20 cellular contexts compared by ENCODE assay signal in the genomic region with DNA sequence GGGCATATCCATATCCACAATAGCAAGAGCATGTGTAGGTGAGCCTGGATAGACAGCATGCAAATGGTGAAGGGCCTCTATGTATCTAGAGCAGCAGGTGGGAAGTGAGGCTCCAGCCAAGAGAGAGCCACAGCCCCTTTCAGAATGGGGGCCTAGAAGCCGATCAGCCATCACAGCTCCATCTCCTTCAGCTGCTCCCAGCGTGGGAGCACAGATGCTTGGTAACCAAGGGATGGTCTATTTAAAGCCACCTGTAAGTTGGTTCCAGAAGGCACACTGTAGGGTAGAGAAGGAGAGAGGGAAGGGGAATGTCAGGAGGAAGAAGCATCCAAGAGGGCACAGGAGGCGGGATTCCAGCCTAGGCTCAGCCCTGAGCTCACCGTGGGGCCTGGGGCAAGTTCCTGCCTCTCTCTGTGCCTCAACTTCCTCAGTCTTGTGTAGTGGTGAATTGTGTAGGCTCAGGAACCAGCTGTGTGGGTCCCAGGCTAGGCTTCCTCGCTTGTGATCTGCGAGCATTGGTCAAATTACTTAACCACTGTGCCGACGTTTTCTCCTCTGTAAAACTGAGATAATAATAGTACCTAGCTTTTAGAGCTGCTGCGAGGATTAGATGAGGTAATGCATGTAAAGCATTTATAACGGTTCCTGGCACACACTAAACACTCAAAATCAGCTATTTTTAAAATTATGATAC.
"Had no signal": no experiment of that assay in that cellular context is flagged by ENCODE, and none has a peak within 500 bp of the region (broad histone marks: within the 10 kb centered on the region; RNA-seq: fewer than 3 reads in every experiment).

No MANE protein-coding gene starts in this region.

- H3K27ac Mint-ChIP-seq: natural killer cell; stimulated activated naive B cell treated with anti-CD40 and anti-IgM and Interleukin-4, amounts not matched to agents 10 μg/mL and 1 μg/mL and 100 μg/mL, for 72 hours had no signal

- ATAC-seq: esophagus mucosa; mucosa of descending colon; natural killer cell; stimulated activated naive B cell treated with anti-CD40 and anti-IgM and Interleukin-4, amounts not matched to agents 10 μg/mL and 1 μg/mL and 100 μg/mL, for 72 hours; stimulated activated naive CD8-positive, alpha-beta T cell treated with anti-CD3 and anti-CD28 coated beads, Interleukin-15, amount 100 ng/mL, for 72 hours had no signal

- H3K4me1 Mint-ChIP-seq: natural killer cell; neural crest cell; stimulated activated naive B cell treated with anti-CD40 and anti-IgM and Interleukin-4, amounts not matched to agents 10 μg/mL and 1 μg/mL and 100 μg/mL, for 72 hours; stimulated activated naive CD8-positive, alpha-beta T cell treated with anti-CD3 and anti-CD28 coated beads, Interleukin-15, amount 100 ng/mL, for 72 hours had no signal

- H3K36me3 ChIP-seq: colonic mucosa, heart right ventricle, ovary, right atrium auricular region, sigmoid colon, thyroid gland, upper lobe of left lung, vagina had no signal

- H3K27ac ChIP-seq: colonic mucosa, heart right ventricle, ovary, right atrium auricular region, sigmoid colon, skin epidermis, thyroid gland, upper lobe of left lung, vagina had no signal

- H3K4me3 Mint-ChIP-seq: natural killer cell; neural crest cell; stimulated activated naive B cell treated with anti-CD40 and anti-IgM and Interleukin-4, amounts not matched to agents 10 μg/mL and 1 μg/mL and 100 μg/mL, for 72 hours; stimulated activated naive CD8-positive, alpha-beta T cell treated with anti-CD3 and anti-CD28 coated beads, Interleukin-15, amount 100 ng/mL, for 72 hours had no signal

- H3K36me3 Mint-ChIP-seq: natural killer cell; stimulated activated naive B cell treated with anti-CD40 and anti-IgM and Interleukin-4, amounts not matched to agents 10 μg/mL and 1 μg/mL and 100 μg/mL, for 72 hours had no signal

- H3K4me1 ChIP-seq: colonic mucosa, right atrium auricular region, upper lobe of left lung, vagina had no signal

- H3K4me3 ChIP-seq: colonic mucosa, heart right ventricle, mucosa of descending colon, ovary, right atrium auricular region, sigmoid colon, skin epidermis, thyroid gland, upper lobe of left lung, vagina had no signal

- H3K9me3 Mint-ChIP-seq: natural killer cell had no signal

- H3K9me3 ChIP-seq: colonic mucosa, heart right ventricle, mucosa of descending colon, ovary, right atrium auricular region, sigmoid colon, thyroid gland, upper lobe of left lung, vagina had no signal

- DNase-seq: colonic mucosa; effector CD8-positive, alpha-beta T cell; heart right ventricle; kidney glomerular epithelial cell; mammary epithelial cell; mucosa of descending colon; natural killer cell; ovary; sigmoid colon; stimulated activated CD4-positive, alpha-beta T cell treated with anti-CD3 and anti-CD28 coated beads, Interleukin-2, amount 100 ng/mL, for 24 hours; stimulated activated CD4-positive, alpha-beta T cell treated with anti-CD3 and anti-CD28 coated beads, Interleukin-4, amount 100 ng/mL, for 4 hours; stimulated activated naive B cell treated with anti-CD40 and anti-IgM and Interleukin-4, amounts not matched to agents 10 μg/mL and 1 μg/mL and 100 μg/mL, for 72 hours; stimulated activated naive CD8-positive, alpha-beta T cell treated with anti-CD3 and anti-CD28 coated beads, Interleukin-15, amount 100 ng/mL, for 72 hours; thyroid gland; upper lobe of left lung had no signal

- H3K27me3 ChIP-seq: colonic mucosa, heart right ventricle, ovary, right atrium auricular region, sigmoid colon, thyroid gland, upper lobe of left lung, vagina had no signal
